ENCODE assay signal across 9 cellular contexts in the genomic region with DNA sequence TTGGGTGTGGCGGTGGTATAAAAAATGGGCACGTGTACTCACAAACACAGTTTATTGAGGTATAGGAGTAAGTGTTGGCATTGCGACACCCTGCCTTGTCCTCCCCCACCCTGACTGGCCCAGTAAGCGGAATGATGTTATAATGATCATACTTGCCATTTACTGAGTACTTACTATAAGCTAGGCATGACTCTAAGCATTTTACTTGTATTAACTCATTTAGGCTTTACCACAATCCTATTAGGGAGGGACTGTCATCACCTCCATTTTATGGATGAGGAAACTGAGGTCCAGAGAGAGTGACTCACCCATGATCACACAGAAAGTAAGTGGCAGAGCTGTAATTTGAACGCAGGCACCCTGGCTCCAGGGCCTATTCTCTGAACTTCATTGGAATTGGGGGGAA. TPM values are rescaled to one million over a fixed set of nuclear protein-coding genes. Genes with fewer than 3 reads are reported as not detected.
DNase-seq lines count a peak whose midpoint lies in the region; ATAC-seq and TF ChIP-seq lines count a peak whose summit lies in the region.
"Had no signal": no experiment of that assay in that cellular context is flagged by ENCODE, and none has a peak within 500 bp of the region (broad histone marks: within the 10 kb centered on the region; RNA-seq: fewer than 3 reads in every experiment).

No MANE protein-coding gene starts in this region.

- intact Hi-C loops in Panc1 (cut with micrococcal nuclease; ENCODE audit: unreplicated experiment), result no loop called here

- TF ChIP-seq CTCF in Panc1 (IDR thresholded peaks at IDR 0.05) (no peak), epithelial cell of proximal tubule (conservative IDR thresholded peaks at IDR 0.05; ENCODE audit: low read depth, low read length) (no peak)

- H3K27me3 ChIP-seq in Panc1 (ENCODE audit: control insufficient read depth, insufficient read depth, low read length), result no peaks in the 10 kb centered on the region

- peak; percentile 88 for DNase-seq in ELR (ENCODE audit: low read depth)
- DNase-seq in Panc1 (ENCODE audit: low read depth, low spot score), result no peak
- no peak for DNase-seq in epithelial cell of proximal tubule (ENCODE audit: low read depth)
- peak; percentile 70 for DNase-seq in skeletal muscle cell (ENCODE audit: low read depth)
- DNase-seq in stimulated activated CD8-positive, alpha-beta memory T cell treated with anti-CD3 and anti-CD28 coated beads, Interleukin-4, amount 100 ng/mL, for 48 hours, result no peak
- DNase-seq in GOT3 (lab: John Stamatoyannopoulos, UW), result no peak
- DNase-seq: NCI-H1105 had no signal

- POLR2A ChIA-PET in Panc1 (lab: Charles Lee), result interaction anchor here (0.9 kb wide), 1 partner anchor 158 kb away, joined by 3 read pairs; no protein-coding TSS in a partner anchor

- ATAC-seq in Panc1, result no peak
- no peak for ATAC-seq in GM18858 (IDR thresholded peaks at IDR 0.05; ENCODE audit: unreplicated experiment)
- ATAC-seq in HG03378 (IDR thresholded peaks at IDR 0.05; ENCODE audit: unreplicated experiment), result no peak

- in situ Hi-C loops in Panc1 (cut with HindIII; ENCODE audit: low pct_unique_long_range_greater_than_20kb, low sequenced_read_pairs), result no loop called here

- H3K27ac ChIP-seq in Panc1 (ENCODE audit: low read length), result peak overlapping the region; percentile 86

- peak overlapping the region; percentile 87 to 88 for H3K4me3 ChIP-seq in Panc1 (ENCODE audit: low read depth in 2 of 2, low read length in 2 of 2)
- peak overlapping the region; percentile 96 for H3K4me3 ChIP-seq in epithelial cell of proximal tubule (ENCODE audit: low read depth, low read length)
- peak overlapping the region; percentile 79 for H3K4me3 ChIP-seq in skeletal muscle cell (ENCODE audit: low read depth, low read length)

- no peaks in the 10 kb centered on the region for H3K9me3 ChIP-seq in Panc1 (ENCODE audit: control insufficient read depth, insufficient read depth, low read depth, low read length)

- TSS peak; percentile 44 for BruUV-seq in Panc1 (replicated peaks; lab: Mats Ljungman, UMichigan)

- peaks cover 2% of the 10 kb centered on the region; the same call in 1 of the 2 replicates for H3K36me3 ChIP-seq in Panc1 (ENCODE audit: control insufficient read depth, insufficient read depth, low read length)

- H3K4me1 ChIP-seq in Panc1 (ENCODE audit: control insufficient read depth, insufficient read depth, low read length), result peaks cover 60% of the 10 kb centered on the region

- CTCF ChIA-PET in Panc1 (lab: Charles Lee), result interaction anchor here (0.9 kb wide), 1 partner anchor 20 kb away, joined by 5 read pairs; no protein-coding TSS in a partner anchor

RNA-seq across cellular contexts. Expression of a gene that starts 2.3 kb away (rescaled TPM):
- total RNA-seq in Panc1 (2021; ENCODE audit: unreplicated experiment), result 55.2 TPM
- 75.0 TPM for polyA plus RNA-seq in Panc1 (2012; ENCODE audit: insufficient read length)
- total RNA-seq in epithelial cell of proximal tubule, result 8.8 and 9.5 TPM in 2 replicates

RNA-seq across cellular contexts. Expression of a gene that starts 22.0 kb away (rescaled TPM):
- 66.8 TPM for total RNA-seq in Panc1 (2021; ENCODE audit: unreplicated experiment)
- polyA plus RNA-seq in Panc1 (2012; ENCODE audit: insufficient read length), result 33.5 TPM
- 29.0 and 30.2 TPM in 2 replicates for total RNA-seq in epithelial cell of proximal tubule

Comparison
In these comparisons a context has a peak if more than half of its experiments do, and no peak if none do; other contexts are left out.
1. DNase-seq: peak in ELR (single experiment) and skeletal muscle cell (single experiment); none in Panc1 (single experiment), epithelial cell of proximal tubule (single experiment), stimulated activated CD8-positive, alpha-beta memory T cell treated with anti-CD3 and anti-CD28 coated beads, Interleukin-4, amount 100 ng/mL, for 48 hours (single experiment) and GOT3 (single experiment).
2. Peak in every context shown above with its lines, with median percentiles within 50 percentile points of each other: H3K4me3 ChIP-seq.